13 cellular contexts compared by ENCODE assay signal in the genomic region with DNA sequence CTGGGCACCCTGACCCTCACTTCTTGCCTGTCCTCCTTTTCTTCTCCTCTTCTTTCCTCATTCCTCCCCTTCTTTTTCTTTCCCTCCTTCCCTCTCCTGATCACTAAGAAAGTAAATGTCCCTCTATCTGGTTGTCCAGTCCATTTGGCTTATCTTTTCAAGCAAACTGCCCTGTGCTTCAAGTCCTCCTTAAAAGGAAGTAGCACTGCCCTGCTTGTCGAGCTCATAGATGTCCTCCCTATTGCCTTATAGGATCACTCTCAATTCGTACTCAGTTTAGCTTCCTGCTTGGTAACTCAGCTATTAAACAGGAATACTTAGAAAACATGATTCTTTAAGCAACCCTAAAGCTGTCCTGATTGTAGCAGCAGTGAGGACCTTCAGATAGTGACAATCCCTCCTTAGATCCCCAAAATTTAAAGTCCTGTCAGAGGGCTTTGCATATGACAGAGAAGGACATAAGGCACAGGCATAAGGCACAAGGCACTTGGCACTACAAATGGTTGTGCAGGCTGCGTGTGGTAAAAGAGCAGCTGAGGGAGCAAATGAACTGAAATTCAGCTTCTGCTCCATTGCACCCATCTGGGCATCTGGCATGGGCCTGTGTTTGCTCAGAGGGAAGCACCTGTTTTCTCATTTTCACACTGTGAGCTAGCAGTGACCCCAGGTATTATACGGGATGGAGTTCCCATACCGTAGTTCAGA. TPM values are rescaled to one million over a fixed set of nuclear protein-coding genes. Genes with fewer than 3 reads are reported as not detected.
DNase-seq lines count a peak whose midpoint lies in the region; ATAC-seq and TF ChIP-seq lines count a peak whose summit lies in the region.
"Had no signal": no experiment of that assay in that cellular context is flagged by ENCODE, and none has a peak within 500 bp of the region (broad histone marks: within the 10 kb centered on the region; RNA-seq: fewer than 3 reads in every experiment).

No MANE protein-coding gene starts in this region.

- H3K9me3 ChIP-seq in CD8-positive, alpha-beta T cell (ENCODE audit: low read length): no peaks in the 10 kb centered on the region
- no peaks in the 10 kb centered on the region for H3K9me3 ChIP-seq in heart right ventricle

- ATAC-seq in CD8-positive, alpha-beta T cell: no peak
- ATAC-seq in HG03108 (IDR thresholded peaks at IDR 0.05; ENCODE audit: unreplicated experiment): peak; percentile 54
- no peak for ATAC-seq in heart right ventricle
- no peak for ATAC-seq in activated CD8-positive, alpha-beta memory T cell treated with anti-CD3 and anti-CD28 coated beads, Interleukin-2, amount 10 ng/mL, durations not matched to agents 7 days and 5 days
- ATAC-seq: HCT116 had no signal

- H3K27ac ChIP-seq in CD8-positive, alpha-beta T cell (ENCODE audit: low read depth, low read length): no peak overlapping the region
- H3K27ac ChIP-seq in heart right ventricle: peak overlapping the region in 1 of 10 donors; percentile 34
- H3K27ac ChIP-seq: C4-2B had no signal

- POLR2A ChIA-PET in CD8-positive, alpha-beta T cell (lab: Charles Lee): interaction anchor here (1.4 to 1.6 kb wide), 3 partner anchors 9 to 27 kb away, joined by 3 to 5 read pairs (median 5); no protein-coding TSS in a partner anchor

- H3K9me3 Mint-ChIP-seq in CD8-positive, alpha-beta T cell: no peaks in the 10 kb centered on the region
- no peaks in the 10 kb centered on the region for H3K9me3 Mint-ChIP-seq in activated naive CD8-positive, alpha-beta T cell (ENCODE audit: low read depth)
- H3K9me3 Mint-ChIP-seq in activated CD8-positive, alpha-beta memory T cell treated with anti-CD3 and anti-CD28 coated beads, Interleukin-2, amount 10 ng/mL, durations not matched to agents 7 days and 5 days (ENCODE audit: low read depth): no peaks in the 10 kb centered on the region

- CTCF ChIA-PET in CD8-positive, alpha-beta T cell (lab: Charles Lee): interaction anchor here (1.0 to 20.0 kb wide), 7 partner anchors 8 to 121 kb away, joined by 3 to 232 read pairs (median 7); no protein-coding TSS in a partner anchor
- CTCF ChIA-PET in activated CD8-positive, alpha-beta memory T cell treated with anti-CD3 and anti-CD28 coated beads, Interleukin-2, amount 10 ng/mL, durations not matched to agents 7 days and 5 days (lab: Charles Lee): interaction anchor here (1.0 to 24.3 kb wide), 7 partner anchors 8 to 120 kb away, joined by 3 to 337 read pairs (median 6); a partner anchor contains a TSS

- peak overlapping the region; percentile 71 for H3K27ac Mint-ChIP-seq in CD8-positive, alpha-beta T cell
- H3K27ac Mint-ChIP-seq in activated naive CD8-positive, alpha-beta T cell: peak overlapping the region; percentile 79
- no peak overlapping the region for H3K27ac Mint-ChIP-seq in activated CD8-positive, alpha-beta memory T cell treated with anti-CD3 and anti-CD28 coated beads, Interleukin-2, amount 10 ng/mL, durations not matched to agents 7 days and 5 days

- peaks cover 85% of the 10 kb centered on the region for H3K36me3 Mint-ChIP-seq in CD8-positive, alpha-beta T cell
- peaks cover 26% of the 10 kb centered on the region for H3K36me3 Mint-ChIP-seq in activated naive CD8-positive, alpha-beta T cell
- H3K36me3 Mint-ChIP-seq in activated CD8-positive, alpha-beta memory T cell treated with anti-CD3 and anti-CD28 coated beads, Interleukin-2, amount 10 ng/mL, durations not matched to agents 7 days and 5 days: peaks cover 53% of the 10 kb centered on the region

- no peak overlapping the region for H3K4me3 Mint-ChIP-seq in CD8-positive, alpha-beta T cell
- H3K4me3 Mint-ChIP-seq in activated naive CD8-positive, alpha-beta T cell: no peak overlapping the region
- no peak overlapping the region for H3K4me3 Mint-ChIP-seq in activated CD8-positive, alpha-beta memory T cell treated with anti-CD3 and anti-CD28 coated beads, Interleukin-2, amount 10 ng/mL, durations not matched to agents 7 days and 5 days

- peaks cover 22% of the 10 kb centered on the region for H3K36me3 ChIP-seq in CD8-positive, alpha-beta T cell (ENCODE audit: insufficient read depth, low read length)
- peaks cover 0 to 54% (median 0%) of the 10 kb centered on the region in 9 donors for H3K36me3 ChIP-seq in heart right ventricle

- peaks cover 40% of the 10 kb centered on the region for H3K4me1 Mint-ChIP-seq in CD8-positive, alpha-beta T cell (ENCODE audit: low read depth)
- peaks cover 31% of the 10 kb centered on the region for H3K4me1 Mint-ChIP-seq in activated naive CD8-positive, alpha-beta T cell (ENCODE audit: low read depth)
- H3K4me1 Mint-ChIP-seq in activated CD8-positive, alpha-beta memory T cell treated with anti-CD3 and anti-CD28 coated beads, Interleukin-2, amount 10 ng/mL, durations not matched to agents 7 days and 5 days: peaks cover 10% of the 10 kb centered on the region

- no peak overlapping the region for H3K4me3 ChIP-seq in CD8-positive, alpha-beta T cell (ENCODE audit: low read depth, low read length)
- H3K4me3 ChIP-seq in heart right ventricle: no peak overlapping the region

- no peak for DNase-seq in CD8-positive, alpha-beta T cell
- DNase-seq in heart right ventricle: no peak
- no peak for DNase-seq in GF-D8 (lab: John Stamatoyannopoulos, UW)
- DNase-seq in activated CD8-positive, alpha-beta memory T cell treated with anti-CD3 and anti-CD28 coated beads, Interleukin-2, amount 10 ng/mL, durations not matched to agents 7 days and 5 days: no peak
- DNase-seq in islet precursor cell: no peak
- DNase-seq: MV-4-11, SIG-M5 had no signal

- intact Hi-C loops in CD8-positive, alpha-beta T cell (cut with DNase I, micrococcal nuclease): loop anchor here (10.0 kb wide), 2 partner anchors 54 to 204 kb away; a partner anchor contains a TSS
- intact Hi-C loops in heart right ventricle (cut with DNase I): no loop called here

- no peaks in the 10 kb centered on the region for H3K27me3 Mint-ChIP-seq in CD8-positive, alpha-beta T cell (ENCODE audit: low read depth)
- no peaks in the 10 kb centered on the region for H3K27me3 Mint-ChIP-seq in activated naive CD8-positive, alpha-beta T cell
- no peaks in the 10 kb centered on the region for H3K27me3 Mint-ChIP-seq in activated CD8-positive, alpha-beta memory T cell treated with anti-CD3 and anti-CD28 coated beads, Interleukin-2, amount 10 ng/mL, durations not matched to agents 7 days and 5 days

- peak; percentile 48 for TF ChIP-seq POLR2A in GM19193 (IDR thresholded peaks at IDR 0.05; ENCODE audit: extremely low read depth, insufficient read depth, insufficient read length)

- 55 to 66% methylated on average over 5 of the region's 5 CpGs for WGBS in heart right ventricle, 2 donors

- H3K4me1 ChIP-seq in CD8-positive, alpha-beta T cell (ENCODE audit: insufficient read depth, low read length): peaks cover 12% of the 10 kb centered on the region
- H3K4me1 ChIP-seq in heart right ventricle: peaks cover 0 to 38% (median 0%) of the 10 kb centered on the region in 9 donors

- no peaks in the 10 kb centered on the region for H3K27me3 ChIP-seq in CD8-positive, alpha-beta T cell (ENCODE audit: insufficient read depth, low read length)
- H3K27me3 ChIP-seq in heart right ventricle: peaks cover 0 to 10% (median 0%) of the 10 kb centered on the region in 7 donors

- no peak for TF ChIP-seq CTCF in CD8-positive, alpha-beta T cell (IDR thresholded peaks at IDR 0.05)
- TF ChIP-seq CTCF in heart right ventricle (IDR thresholded peaks at IDR 0.05): no peak

RNA-seq across cellular contexts. Expression of a gene that starts 26.1 kb away (rescaled TPM):
- total RNA-seq in CD8-positive, alpha-beta T cell: 1 to 10 TPM; 4.6 to 5.2 TPM
- 1 to 10 TPM in 1 of 10 donors, under 1 TPM in 6, not detected in 3; 0.10 to 2.7 (median 0.33) TPM for total RNA-seq in heart right ventricle
- under 1 TPM; 0.20 to 0.66 TPM for polyA plus RNA-seq in heart right ventricle
- total RNA-seq in activated CD8-positive, alpha-beta memory T cell treated with anti-CD3 and anti-CD28 coated beads, Interleukin-2, amount 10 ng/mL, durations not matched to agents 7 days and 5 days: 10 to 100 TPM; 28.8 to 31.0 TPM
- polyA plus RNA-seq: keratinocyte had no signal

RNA-seq across cellular contexts. Expression of a gene that starts 30.2 kb away (rescaled TPM):
- total RNA-seq in CD8-positive, alpha-beta T cell: 10 to 100 TPM; 28.3 to 31.7 TPM
- 10 to 100 TPM in 1 of 10 donors, 1 to 10 TPM in 8, under 1 TPM in 1; 0.76 to 11.8 (median 2.1) TPM for total RNA-seq in heart right ventricle
- under 1 TPM; 0.25 to 0.73 TPM for polyA plus RNA-seq in heart right ventricle
- 10 to 100 TPM; 29.9 to 34.6 TPM for total RNA-seq in activated CD8-positive, alpha-beta memory T cell treated with anti-CD3 and anti-CD28 coated beads, Interleukin-2, amount 10 ng/mL, durations not matched to agents 7 days and 5 days
- polyA plus RNA-seq: keratinocyte had no signal

Comparison
In these comparisons a context has a peak if more than half of its experiments do, and no peak if none do; other contexts are left out.
1. RNA of a gene that starts 26.1 kb away (total RNA-seq): 28.8 to 31.0 TPM in activated CD8-positive, alpha-beta memory T cell treated with anti-CD3 and anti-CD28 coated beads, Interleukin-2, amount 10 ng/mL, durations not matched to agents 7 days and 5 days; 4.6 to 5.2 TPM in CD8-positive, alpha-beta T cell and 0.10 to 2.7 TPM in heart right ventricle; every median in the first group is over 4 times any median in the second.
2. intact Hi-C loops: an anchor here in CD8-positive, alpha-beta T cell (10.0 kb wide); none called in heart right ventricle.